8 cellular contexts compared by ENCODE assay signal in genomic region chrX:38806054-38806389, GRCh38. TPM values are rescaled to one million over a fixed set of nuclear protein-coding genes. Genes with fewer than 3 reads are reported as not detected.
DNase-seq lines count a peak whose midpoint lies in the region; ATAC-seq and TF ChIP-seq lines count a peak whose summit lies in the region.

No MANE protein-coding gene starts in this region.

- BruUV-seq in A673 (replicated peaks; lab: Mats Ljungman, UMichigan), result no TSS peak

- POLR2A ChIA-PET in A673 (lab: Charles Lee; ENCODE audit: low non-redundant PET), result interaction anchor here (0.6 kb wide), 1 partner anchor 240 kb away, joined by 7 read pairs; no protein-coding TSS in a partner anchor

- no peaks in the 10 kb centered on the region for H3K9me3 Mint-ChIP-seq in osteocyte (ENCODE audit: unreplicated experiment)

- TF ChIP-seq CTCF in A673 (conservative IDR thresholded peaks at IDR 0.05; ENCODE audit: low read depth, low read length) (no peak), osteocyte (IDR thresholded peaks at IDR 0.05) (no peak)

- H3K27ac ChIP-seq in A673 (ENCODE audit: low read depth, low read length, poor library complexity, severe bottlenecking) (peak overlapping the region; percentile 91), epithelial cell of prostate (peak overlapping the region; percentile 90)

- H3K27me3 Mint-ChIP-seq in osteocyte (ENCODE audit: unreplicated experiment), result no peaks in the 10 kb centered on the region

- H3K4me1 ChIP-seq in A673 (ENCODE audit: insufficient read depth, low read length, poor library complexity, severe bottlenecking), result peaks cover 9% of the 10 kb centered on the region

- H3K4me3 Mint-ChIP-seq in osteocyte (ENCODE audit: unreplicated experiment), result peak overlapping the region; percentile 89

- peak; percentile 3 for ATAC-seq in GM18867 (IDR thresholded peaks at IDR 0.05; ENCODE audit: unreplicated experiment)

- no peaks in the 10 kb centered on the region for H3K27me3 ChIP-seq in A673 (replicated peaks; ENCODE audit: insufficient read depth, low read depth, low read length, poor library complexity)

- H3K36me3 ChIP-seq in A673 (ENCODE audit: insufficient read depth, low read length, poor library complexity, severe bottlenecking), result no peaks in the 10 kb centered on the region

- H3K9me3 ChIP-seq in A673 (ENCODE audit: low read depth, low read length, poor library complexity, severe bottlenecking), result no peaks in the 10 kb centered on the region

- CTCF ChIA-PET in A673 (lab: Charles Lee), result interaction anchor here (0.6 kb wide), 1 partner anchor 1351 kb away, joined by 9 read pairs; no protein-coding TSS in a partner anchor

- DNase-seq in A673 (ENCODE audit: low spot score) (no peak), epithelial cell of prostate (ENCODE audit: low read depth, low spot score) (no peak), osteocyte (ENCODE audit: extremely low spot score, unreplicated experiment) (no peak), T1000 (lab: John Stamatoyannopoulos, UW) (no peak), cortex of kidney (lab: John Stamatoyannopoulos, UW) (no peak), SKM-1 treated with dmso at 0.1 percent for 144 hours (lab: John Stamatoyannopoulos, UW; ENCODE audit: unreplicated experiment) (no peak)

- TF ChIP-seq POLR2A in Raji (IDR thresholded peaks at IDR 0.05; ENCODE audit: insufficient read depth, low read depth, low read length), result 0 out of 2 replicates have a peak, but pooled peaks have one; percentile 34

- H3K4me3 ChIP-seq in A673 (ENCODE audit: low read depth, low read length, poor library complexity, severe bottlenecking), result peak overlapping the region; percentile 68

- peak overlapping the region; percentile 98 for H3K27ac Mint-ChIP-seq in osteocyte (ENCODE audit: unreplicated experiment)

- peaks cover 31% of the 10 kb centered on the region for H3K4me1 Mint-ChIP-seq in osteocyte (ENCODE audit: unreplicated experiment)

- H3K36me3 Mint-ChIP-seq in osteocyte (ENCODE audit: unreplicated experiment), result peaks cover 2% of the 10 kb centered on the region

- intact Hi-C loops in A673 (cut with micrococcal nuclease; ENCODE audit: unreplicated experiment), result no loop called here

RNA-seq across cellular contexts. Expression of gene MID1IP1, which starts 4.8 kb away (rescaled TPM):
- total RNA-seq in A673 (2021) (49.9 and 53.8 TPM in 2 replicates), osteocyte (25.6 and 26.7 TPM in 2 replicates)
